ENCODE assay signal across 1 cellular context in the genomic region with DNA sequence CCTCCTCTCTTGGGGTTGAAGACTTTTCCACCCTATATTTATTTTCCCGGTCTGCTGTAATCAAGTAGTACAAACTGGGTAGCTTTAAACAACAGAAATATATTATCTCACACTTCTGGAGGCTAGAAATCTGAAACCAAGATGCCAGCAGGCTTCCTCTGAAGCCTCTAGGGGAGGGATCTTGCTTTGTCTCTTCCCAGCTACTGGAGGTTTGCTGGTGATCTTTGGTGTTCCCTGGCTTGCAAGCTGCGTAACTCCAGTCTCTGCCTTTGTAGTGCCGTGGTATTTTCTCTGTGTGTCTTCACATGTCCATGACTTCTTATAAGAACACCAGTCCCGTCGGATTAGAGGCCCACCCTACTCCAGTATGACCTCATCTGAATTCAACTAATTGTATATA.
TF ChIP-seq lines count a peak whose summit lies in the region.

No MANE protein-coding gene starts in this region.

TF ChIP-seq in HepG2, 621 proteins besides CTCF, POLR2A, EP300 and RAD21:
- TF ChIP-seq ZNF354B (CRISPR knock-in tag; IDR thresholded peaks at IDR 0.05) (no peak), ATF7 (IDR thresholded peaks at IDR 0.05) (peak; percentile 38; the same call in 1 of the 2 replicates), ATF7 (CRISPR knock-in tag; IDR thresholded peaks at IDR 0.05) (no peak), TBX2 (CRISPR knock-in tag; IDR thresholded peaks at IDR 0.05; ENCODE audit: borderline replicate concordance) (no peak)
